In genomic region chr12:116571089-116571488, GRCh38 we compare ENCODE assay signal across 30 cellular contexts. TPM values are rescaled to one million over a fixed set of nuclear protein-coding genes. Genes with fewer than 3 reads are reported as not detected.
"Had no signal": no experiment of that assay in that cellular context is flagged by ENCODE, and none has a peak within 500 bp of the region (broad histone marks: within the 10 kb centered on the region; RNA-seq: fewer than 3 reads in every experiment).

No MANE protein-coding gene starts in this region.

- H3K4me1 Mint-ChIP-seq: stimulated activated effector memory CD8-positive, alpha-beta T cell treated with anti-CD3 and anti-CD28 coated beads, Interleukin-12 subunit alpha, Interleukin-12 subunit beta, amount 100 ng/mL, for 72 hours; stimulated activated memory B cell treated with anti-CD40 and anti-IgM and Interleukin-4, amounts not matched to agents 10 μg/mL and 1 μg/mL and 100 μg/mL, for 72 hours; stimulated activated naive B cell treated with anti-CD40 and anti-IgM and Interleukin-4, amounts not matched to agents 10 μg/mL and 1 μg/mL and 100 μg/mL, for 72 hours; stimulated activated naive CD8-positive, alpha-beta T cell treated with anti-CD3 and anti-CD28 coated beads, Interleukin-15, amount 100 ng/mL, for 72 hours had no signal

- H3K27ac ChIP-seq: stomach, suprapubic skin, testis, thoracic aorta, thyroid gland, tibial artery, tibial nerve, transverse colon, upper lobe of left lung, upper lobe of right lung, uterus had no signal

- H3K27me3 ChIP-seq: stomach, suprapubic skin, testis, thyroid gland, tibial artery, tibial nerve, transverse colon, upper lobe of left lung, upper lobe of right lung, uterus had no signal

- FAIRE-seq: urothelium cell line had no signal

- H3K9me3 ChIP-seq: stomach, suprapubic skin, testis, thoracic aorta, thyroid gland, tibial artery, tibial nerve, transverse colon, upper lobe of left lung, upper lobe of right lung, uterus had no signal

- H3K27ac Mint-ChIP-seq: stimulated activated effector memory CD8-positive, alpha-beta T cell treated with anti-CD3 and anti-CD28 coated beads, Interleukin-12 subunit alpha, Interleukin-12 subunit beta, amount 100 ng/mL, for 72 hours; stimulated activated memory B cell treated with anti-CD40 and anti-IgM and Interleukin-4, amounts not matched to agents 10 μg/mL and 1 μg/mL and 100 μg/mL, for 72 hours; stimulated activated naive B cell treated with anti-CD40 and anti-IgM and Interleukin-4, amounts not matched to agents 10 μg/mL and 1 μg/mL and 100 μg/mL, for 72 hours; stimulated activated naive CD8-positive, alpha-beta T cell treated with anti-CD3 and anti-CD28 coated beads, Interleukin-15, amount 100 ng/mL, for 72 hours; stimulated activated naive CD8-positive, alpha-beta T cell treated with anti-CD3 and anti-CD28 coated beads, Interleukin-15, Interleukin-2, amounts not matched to agents 100 ng/mL and 50 ng/mL, for 24 hours; type B pancreatic cell had no signal

- H3K27me3 Mint-ChIP-seq: stimulated activated memory B cell treated with anti-CD40 and anti-IgM and Interleukin-4, amounts not matched to agents 10 μg/mL and 1 μg/mL and 100 μg/mL, for 72 hours; stimulated activated naive B cell treated with anti-CD40 and anti-IgM and Interleukin-4, amounts not matched to agents 10 μg/mL and 1 μg/mL and 100 μg/mL, for 72 hours; stimulated activated naive CD8-positive, alpha-beta T cell treated with anti-CD3 and anti-CD28 coated beads, Interleukin-15, amount 100 ng/mL, for 72 hours; stimulated activated naive CD8-positive, alpha-beta T cell treated with anti-CD3 and anti-CD28 coated beads, Interleukin-15, Interleukin-2, amounts not matched to agents 100 ng/mL and 50 ng/mL, for 24 hours; type B pancreatic cell had no signal

- H3K4me1 ChIP-seq: stomach, suprapubic skin, testis, thyroid gland, tibial artery, tibial nerve, transverse colon, upper lobe of left lung, upper lobe of right lung, uterus had no signal

- H3K9me3 Mint-ChIP-seq: stimulated activated effector memory CD8-positive, alpha-beta T cell treated with anti-CD3 and anti-CD28 coated beads, Interleukin-12 subunit alpha, Interleukin-12 subunit beta, amount 100 ng/mL, for 72 hours; stimulated activated memory B cell treated with anti-CD40 and anti-IgM and Interleukin-4, amounts not matched to agents 10 μg/mL and 1 μg/mL and 100 μg/mL, for 72 hours; stimulated activated naive CD8-positive, alpha-beta T cell treated with anti-CD3 and anti-CD28 coated beads, Interleukin-15, Interleukin-2, amounts not matched to agents 100 ng/mL and 50 ng/mL, for 24 hours; type B pancreatic cell had no signal

- ATAC-seq: stimulated activated effector memory CD8-positive, alpha-beta T cell treated with anti-CD3 and anti-CD28 coated beads, Interleukin-12 subunit alpha, Interleukin-12 subunit beta, amount 100 ng/mL, for 72 hours; stimulated activated memory B cell treated with anti-CD40 and anti-IgM and Interleukin-4, amounts not matched to agents 10 μg/mL and 1 μg/mL and 100 μg/mL, for 72 hours; stimulated activated naive B cell treated with anti-CD40 and anti-IgM and Interleukin-4, amounts not matched to agents 10 μg/mL and 1 μg/mL and 100 μg/mL, for 72 hours; stimulated activated naive CD8-positive, alpha-beta T cell treated with anti-CD3 and anti-CD28 coated beads, Interleukin-15, amount 100 ng/mL, for 72 hours; stimulated activated naive CD8-positive, alpha-beta T cell treated with anti-CD3 and anti-CD28 coated beads, Interleukin-15, Interleukin-2, amounts not matched to agents 100 U/mL and 50 U/mL, for 24 hours; upper lobe of right lung had no signal

- H3K36me3 Mint-ChIP-seq: stimulated activated effector memory CD8-positive, alpha-beta T cell treated with anti-CD3 and anti-CD28 coated beads, Interleukin-12 subunit alpha, Interleukin-12 subunit beta, amount 100 ng/mL, for 72 hours; stimulated activated memory B cell treated with anti-CD40 and anti-IgM and Interleukin-4, amounts not matched to agents 10 μg/mL and 1 μg/mL and 100 μg/mL, for 72 hours; type B pancreatic cell had no signal

- H3K4me3 ChIP-seq: stomach, suprapubic skin, testis, thoracic aorta, thyroid gland, tibial artery, tibial nerve, transverse colon, upper lobe of left lung, upper lobe of right lung, uterus had no signal

- H3K4me3 Mint-ChIP-seq: stimulated activated effector memory CD8-positive, alpha-beta T cell treated with anti-CD3 and anti-CD28 coated beads, Interleukin-12 subunit alpha, Interleukin-12 subunit beta, amount 100 ng/mL, for 72 hours; stimulated activated memory B cell treated with anti-CD40 and anti-IgM and Interleukin-4, amounts not matched to agents 10 μg/mL and 1 μg/mL and 100 μg/mL, for 72 hours; stimulated activated naive B cell treated with anti-CD40 and anti-IgM and Interleukin-4, amounts not matched to agents 10 μg/mL and 1 μg/mL and 100 μg/mL, for 72 hours; stimulated activated naive CD8-positive, alpha-beta T cell treated with anti-CD3 and anti-CD28 coated beads, Interleukin-15, amount 100 ng/mL, for 72 hours; stimulated activated naive CD8-positive, alpha-beta T cell treated with anti-CD3 and anti-CD28 coated beads, Interleukin-15, Interleukin-2, amounts not matched to agents 100 ng/mL and 50 ng/mL, for 24 hours; type B pancreatic cell had no signal

- DNase-seq: stimulated activated CD4-positive, alpha-beta T cell treated with anti-CD3 and anti-CD28 coated beads, Interleukin-2, amount 100 ng/mL, for 48 hours; stimulated activated CD4-positive, alpha-beta T cell treated with anti-CD3 and anti-CD28 coated beads, Interleukin-4, amount 100 ng/mL, for 1 hour; stimulated activated CD4-positive, alpha-beta T cell treated with anti-CD3 and anti-CD28 coated beads, Interleukin-4, amount 100 ng/mL, for 24 hours; stimulated activated CD4-positive, alpha-beta T cell treated with anti-CD3 and anti-CD28 coated beads, Interleukin-4, amount 100 ng/mL, for 4 hours; stimulated activated CD8-positive, alpha-beta memory T cell treated with anti-CD3 and anti-CD28 coated beads, Interleukin-4, amount 100 ng/mL, for 48 hours; stimulated activated naive B cell treated with anti-CD40 and anti-IgM and Interleukin-4, amounts not matched to agents 10 μg/mL and 1 μg/mL and 100 μg/mL, for 72 hours; stimulated activated naive CD4-positive, alpha-beta T cell; stimulated activated naive CD4-positive, alpha-beta T cell treated with Interleukin-2 at 50 U/mL for 16 hours; stimulated activated naive CD8-positive, alpha-beta T cell treated with anti-CD3 and anti-CD28 coated beads, Interleukin-15, amount 100 ng/mL, for 72 hours; stimulated activated naive CD8-positive, alpha-beta T cell treated with anti-CD3 and anti-CD28 coated beads, Interleukin-15, Interleukin-2, amounts not matched to agents 100 U/mL and 50 U/mL, for 24 hours; stomach; substantia nigra; testis; thyroid gland; tibial artery; transverse colon; trophoblast cell; upper lobe of right lung; uterus had no signal

- H3K36me3 ChIP-seq: stomach, suprapubic skin, thoracic aorta, thyroid gland, tibial artery, tibial nerve, transverse colon, upper lobe of left lung, upper lobe of right lung, uterus had no signal

RNA-seq across cellular contexts. Expression of gene MAP1LC3B2, which starts 11.9 kb away (rescaled TPM):
- total RNA-seq: upper lobe of right lung, ureter, urinary bladder had no signal
